8 cellular contexts compared by ENCODE assay signal in the genomic region with DNA sequence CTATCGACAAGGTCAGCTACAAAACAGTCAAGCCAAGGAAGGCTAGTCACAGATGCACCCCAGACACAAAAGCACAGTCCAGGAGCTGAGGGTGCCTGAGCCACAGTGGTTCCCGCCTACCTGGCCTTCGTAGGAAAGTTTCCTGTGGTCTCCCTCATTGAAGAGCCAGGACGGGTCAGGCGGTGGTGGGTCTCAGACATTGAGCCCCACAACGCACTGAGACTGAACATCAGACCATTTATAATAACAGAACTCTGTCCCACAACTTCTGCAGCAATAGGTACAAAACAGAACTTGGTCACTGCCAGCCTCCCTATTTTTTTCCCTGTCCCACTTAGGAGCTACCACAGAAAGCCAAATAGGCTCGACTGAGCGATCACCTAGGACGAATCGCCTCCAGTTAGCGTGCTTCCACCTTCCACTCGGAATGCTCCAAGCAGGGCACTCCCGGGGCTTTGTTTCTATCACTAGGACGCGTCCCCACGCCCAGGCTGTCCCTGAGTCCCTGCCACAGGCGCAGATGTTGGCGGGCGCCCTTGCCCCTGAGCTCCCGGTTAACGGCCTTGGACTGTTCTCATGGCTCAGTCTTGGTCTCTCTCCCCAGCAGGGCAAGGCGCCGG. TPM values are rescaled to one million over a fixed set of nuclear protein-coding genes. Genes with fewer than 3 reads are reported as not detected.
A peak's percentile ranks its signal among the peaks of the same experiment; 100 is the strongest.
DNase-seq lines count a peak whose midpoint lies in the region; ATAC-seq and TF ChIP-seq lines count a peak whose summit lies in the region.

No MANE protein-coding gene starts in this region.

- H3K4me1 ChIP-seq in thoracic aorta (ENCODE audit: control insufficient read depth in 1 of 2, low read depth in 2 of 2) (peaks cover 9% of the 10 kb centered on the region in 2 donors), SK-N-SH (ENCODE audit: control insufficient read depth in 1 of 2, insufficient read depth in 2 of 2, low read depth in 1 of 2, low read length in 1 of 2) (no peaks in the 10 kb centered on the region; a peak in 1 of 4 replicates)

- CTCF ChIA-PET in Calu3 (lab: Charles Lee), result no interaction called here
- CTCF ChIA-PET in SK-N-SH (lab: Yijun Ruan, JAX), result interaction anchor here (1.4 kb wide), 1 partner anchor 73 kb away, joined by 3 read pairs; no protein-coding TSS in a partner anchor

- no peaks in the 10 kb centered on the region for H4K20me1 ChIP-seq in SK-N-SH (ENCODE audit: insufficient read depth)

- H3K79me2 ChIP-seq in SK-N-SH (ENCODE audit: insufficient read depth), result no peaks in the 10 kb centered on the region

- intact Hi-C loops in Calu3 (cut with micrococcal nuclease; ENCODE audit: unreplicated experiment), result no loop called here

- DNase-seq in Calu3, result no peak
- peak; percentile 45 for DNase-seq in HK-2 (ENCODE audit: unreplicated experiment)
- no peak for DNase-seq in astrocyte of the spinal cord (ENCODE audit: low read depth, low spot score)
- DNase-seq in left kidney (ENCODE audit: low read depth, low spot score), result peak; percentile 20
- DNase-seq in thoracic aorta (ENCODE audit: low spot score), result no peak
- no peak for DNase-seq in SK-N-SH
- no peak for DNase-seq in stimulated activated CD4-positive, alpha-beta T cell treated with anti-CD3 and anti-CD28 coated beads, Interleukin-12 subunit alpha, Interleukin-12 subunit beta, amount 100 ng/mL, for 4 hours

- no peak overlapping the region for H3K9ac ChIP-seq in SK-N-SH

- H3K27me3 Mint-ChIP-seq in Calu3 (ENCODE audit: unreplicated experiment), result no peaks in the 10 kb centered on the region

- peaks cover 20% of the 10 kb centered on the region for H3K9me3 Mint-ChIP-seq in Calu3 (ENCODE audit: low read depth, unreplicated experiment)

- no peak for TF ChIP-seq CTCF in Calu3 (IDR thresholded peaks at IDR 0.05; ENCODE audit: unreplicated experiment)
- no peak for TF ChIP-seq CTCF in astrocyte of the spinal cord (IDR thresholded peaks at IDR 0.05; ENCODE audit: low read depth, low read length)
- TF ChIP-seq CTCF in thoracic aorta (IDR thresholded peaks at IDR 0.05), result no peak
- no peak for TF ChIP-seq CTCF in SK-N-SH (IDR thresholded peaks at IDR 0.05)

- no peak for TF ChIP-seq RAD21 in SK-N-SH (IDR thresholded peaks at IDR 0.05; ENCODE audit: low read length)

- TSS peak; percentile 93 for BruUV-seq in Calu3 (replicated peaks; lab: Mats Ljungman, UMichigan)

- peak overlapping the region; percentile 5 to 51 for H3K27ac ChIP-seq in thoracic aorta
- no peak overlapping the region; a peak in 1 of 4 replicates for H3K27ac ChIP-seq in SK-N-SH (ENCODE audit: low read depth in 2 of 2, low read length in 1 of 2)

- ATAC-seq in thoracic aorta (ENCODE audit: insufficient number of reproducible peaks, low FRiP score, low read depth), result no peak
- no peak for ATAC-seq in GM19324 (IDR thresholded peaks at IDR 0.05; ENCODE audit: low FRiP score, unreplicated experiment)

- H3F3A ChIP-seq in SK-N-SH (replicated peaks; ENCODE audit: insufficient read depth), result no peaks in the 10 kb centered on the region

- 65% methylated on average over 12 of the region's 23 CpGs for WGBS in SK-N-SH (ENCODE audit: low lambda C conversion rate)

- no peak overlapping the region for H2AFZ ChIP-seq in SK-N-SH (ENCODE audit: low read depth)

- H3K9me3 ChIP-seq in thoracic aorta, result no peaks in the 10 kb centered on the region
- no peaks in the 10 kb centered on the region; the same call in 1 of the 2 replicates for H3K9me3 ChIP-seq in SK-N-SH

- peak overlapping the region; percentile 66 for H3K27ac Mint-ChIP-seq in Calu3 (ENCODE audit: unreplicated experiment)

- peaks cover 18% of the 10 kb centered on the region for H3K4me1 Mint-ChIP-seq in Calu3 (ENCODE audit: low read depth, unreplicated experiment)

- TF ChIP-seq EP300 in SK-N-SH (IDR thresholded peaks at IDR 0.05; ENCODE audit: borderline replicate concordance in 1 of 2, low read depth in 1 of 2, low read length in 1 of 2), result no peak

- in situ Hi-C loops in astrocyte of the spinal cord (cut with HindIII; ENCODE audit: low sequenced_read_pairs), result no loop called here

- H3K36me3 ChIP-seq in thoracic aorta (peaks cover 16% of the 10 kb centered on the region), SK-N-SH (replicated peaks in 1 of 2; ENCODE audit: control insufficient read depth in 1 of 2, insufficient read depth in 2 of 2, low read length in 1 of 2) (no peaks in the 10 kb centered on the region)

- H3K4me3 Mint-ChIP-seq in Calu3 (ENCODE audit: low read depth, unreplicated experiment), result peak overlapping the region; percentile 86

- POLR2A ChIA-PET in SK-N-SH (lab: Yijun Ruan, JAX), result no interaction called here

- H3K4me3 ChIP-seq in astrocyte of the spinal cord (ENCODE audit: low read depth, low read length), result peak overlapping the region; percentile 84
- H3K4me3 ChIP-seq in thoracic aorta, result peak overlapping the region; percentile 71
- peak overlapping the region in 1 of 2 experiments; percentile 42; a peak in 2 of 4 replicates for H3K4me3 ChIP-seq in SK-N-SH (ENCODE audit: low read depth in 2 of 2, low read length in 1 of 2)

- H3K27me3 ChIP-seq in thoracic aorta (replicated peaks; ENCODE audit: insufficient read depth) (no peaks in the 10 kb centered on the region), SK-N-SH (ENCODE audit: insufficient read depth) (no peaks in the 10 kb centered on the region)

- peaks cover 55% of the 10 kb centered on the region for H3K36me3 Mint-ChIP-seq in Calu3 (ENCODE audit: insufficient read depth, unreplicated experiment)

- H3K4me2 ChIP-seq in SK-N-SH, result no peak overlapping the region

- no peaks in the 10 kb centered on the region for H3K9me2 ChIP-seq in SK-N-SH

TF ChIP-seq in SK-N-SH, 30 proteins besides CTCF, POLR2A, EP300 and RAD21 (continues in another document):
- TF ChIP-seq TAF1 (IDR thresholded peaks at IDR 0.05; ENCODE audit: borderline replicate concordance, low read depth, low read length) (no peak), GATA2 (CRISPR knock-in tag; IDR thresholded peaks at IDR 0.05) (no peak), FOXM1 (IDR thresholded peaks at IDR 0.05; ENCODE audit: low read depth) (no peak), USF2 (IDR thresholded peaks at IDR 0.05; ENCODE audit: borderline replicate concordance, low read depth, low read length) (no peak), RCOR1 (IDR thresholded peaks at IDR 0.05; ENCODE audit: low read length) (no peak), FOSL2 (IDR thresholded peaks at IDR 0.05; ENCODE audit: borderline replicate concordance, low read depth) (no peak), SMC3 (IDR thresholded peaks at IDR 0.05; ENCODE audit: low read depth, low read length) (no peak), MXI1 (IDR thresholded peaks at IDR 0.05; ENCODE audit: low read depth, low read length) (no peak), ELF1 (IDR thresholded peaks at IDR 0.05) (no peak), ZBTB33 (IDR thresholded peaks at IDR 0.05; ENCODE audit: borderline replicate concordance, low read depth) (no peak), CHD2 (IDR thresholded peaks at IDR 0.05; ENCODE audit: low read length, partially characterized antibody) (no peak)
- TF ChIP-seq, protein P1, sequence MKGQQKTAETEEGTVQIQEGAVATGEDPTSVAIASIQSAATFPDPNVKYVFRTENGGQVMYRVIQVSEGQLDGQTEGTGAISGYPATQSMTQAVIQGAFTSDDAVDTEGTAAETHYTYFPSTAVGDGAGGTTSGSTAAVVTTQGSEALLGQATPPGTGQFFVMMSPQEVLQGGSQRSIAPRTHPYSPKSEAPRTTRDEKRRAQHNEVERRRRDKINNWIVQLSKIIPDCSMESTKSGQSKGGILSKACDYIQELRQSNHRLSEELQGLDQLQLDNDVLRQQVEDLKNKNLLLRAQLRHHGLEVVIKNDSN (IDR thresholded peaks at IDR 0.05; ENCODE audit: borderline replicate concordance, low read depth), result no peak

RNA-seq across cellular contexts. Expression of gene ZNF544, which starts 0.6 kb away (rescaled TPM):
- total RNA-seq in Calu3 (2022) (65.3 and 68.5 TPM in 2 replicates), thoracic aorta (10 to 100 TPM; 23.8 to 25.6 TPM)
- polyA plus RNA-seq in SK-N-SH (2012; rRNA removed), result 0.58 and 0.89 TPM in 2 replicates
- 0.37 and 0.66 TPM in 2 replicates for polyA plus RNA-seq in SK-N-SH (2012; cell fraction: cytosol; rRNA removed)
- 0.64 and 1.0 TPM in 2 replicates for polyA plus RNA-seq in SK-N-SH (2012; cell fraction: nucleus; rRNA removed)

RNA-seq across cellular contexts. Expression of gene ZNF274, which starts 45.2 kb away (rescaled TPM):
- total RNA-seq in Calu3 (2022) (43.2 and 44.6 TPM in 2 replicates), thoracic aorta (10 to 100 TPM; 26.4 to 32.6 TPM)
- polyA plus RNA-seq in SK-N-SH (2012; rRNA removed), result 3.1 and 4.0 TPM in 2 replicates
- 2.3 and 2.7 TPM in 2 replicates for polyA plus RNA-seq in SK-N-SH (2012; cell fraction: cytosol; rRNA removed)
- 7.9 and 8.0 TPM in 2 replicates for polyA plus RNA-seq in SK-N-SH (2012; cell fraction: nucleus; rRNA removed)

RNA-seq across cellular contexts. Expression of gene ZNF8, which starts 50.7 kb away (rescaled TPM):
- total RNA-seq in Calu3 (2022) (12.1 and 12.8 TPM in 2 replicates), thoracic aorta (10 to 100 TPM; 11.4 to 12.0 TPM)
- 1.4 and 1.8 TPM in 2 replicates for polyA plus RNA-seq in SK-N-SH (2012; rRNA removed)
- polyA plus RNA-seq in SK-N-SH (2012; cell fraction: cytosol; rRNA removed), result 0.91 and 1.2 TPM in 2 replicates
- polyA plus RNA-seq in SK-N-SH (2012; cell fraction: nucleus; rRNA removed), result 4.7 and 6.1 TPM in 2 replicates

Comparison
In these comparisons a context has a peak if more than half of its experiments do, and no peak if none do; other contexts are left out.
1. DNase-seq: peak in HK-2 (single experiment) and left kidney (single experiment); none in Calu3 (single experiment), astrocyte of the spinal cord (single experiment), thoracic aorta (single experiment), SK-N-SH (single experiment) and stimulated activated CD4-positive, alpha-beta T cell treated with anti-CD3 and anti-CD28 coated beads, Interleukin-12 subunit alpha, Interleukin-12 subunit beta, amount 100 ng/mL, for 4 hours (single experiment).
2. H3K27ac ChIP-seq: peak in thoracic aorta (2 of 2); none in SK-N-SH (0 of 2).